7 cellular contexts compared by ENCODE assay signal in genomic region chr20:35561268-35561667, GRCh38. TPM values are rescaled to one million over a fixed set of nuclear protein-coding genes. Genes with fewer than 3 reads are reported as not detected.
DNase-seq lines count a peak whose midpoint lies in the region; ATAC-seq, FAIRE-seq and TF ChIP-seq lines count a peak whose summit lies in the region.

No MANE protein-coding gene starts in this region.

- no peak overlapping the region for H2AFZ ChIP-seq in DND-41 (ENCODE audit: low read depth, low read length)
- H2AFZ ChIP-seq in trophoblast cell (ENCODE audit: insufficient read depth, low read length, poor library complexity) = no peak overlapping the region

- H4K8ac ChIP-seq in trophoblast cell (ENCODE audit: low read depth, low read length) = no peak overlapping the region

- TF ChIP-seq CTCF in DND-41 (IDR thresholded peaks at IDR 0.05; ENCODE audit: borderline replicate concordance, extremely low read depth, low read length, poor library complexity, severe bottlenecking) (peak; percentile 56), fibroblast of pulmonary artery (IDR thresholded peaks at IDR 0.05; ENCODE audit: low read length, missing control alignments) (peak; percentile 23), sigmoid colon (IDR thresholded peaks at IDR 0.05) (no peak)

- H3K14ac ChIP-seq in trophoblast cell (ENCODE audit: low read length) = no peak overlapping the region

- H4K12ac ChIP-seq in trophoblast cell (ENCODE audit: low read depth, low read length) = no peak overlapping the region

- no peak for TF ChIP-seq POLR2A in sigmoid colon (IDR thresholded peaks at IDR 0.05)

- H4K20me1 ChIP-seq in DND-41 (ENCODE audit: insufficient read depth, low read length) = no peaks in the 10 kb centered on the region

- FAIRE-seq in HTR-8/SVneo (lab: Jason Lieb, UNC) (peak; percentile 89), RCC 7860 (lab: Jason Lieb, UNC) (no peak)

- no peak for TF ChIP-seq EP300 in sigmoid colon (IDR thresholded peaks at IDR 0.05)

- DNase-seq in DND-41 (peak; percentile 32), HTR-8/SVneo (ENCODE audit: insufficient read length, low spot score) (peak; percentile 71), RCC 7860 (ENCODE audit: low spot score) (peak; percentile 44), fibroblast of pulmonary artery (ENCODE audit: low read depth) (peak; percentile 39), trophoblast cell (peak; percentile 32 to 36), ureter (ENCODE audit: low spot score) (no peak), sigmoid colon (no peak)

- H3K79me2 ChIP-seq in DND-41 (ENCODE audit: insufficient read depth, low read length) (no peaks in the 10 kb centered on the region), trophoblast cell (ENCODE audit: control insufficient read depth, insufficient read depth, low read length, poor library complexity) (no peaks in the 10 kb centered on the region)

- H3K27me3 ChIP-seq in DND-41 (ENCODE audit: insufficient read depth, low read length, poor library complexity) = no peaks in the 10 kb centered on the region
- H3K27me3 ChIP-seq in trophoblast cell (ENCODE audit: insufficient read depth, low read length) = no peaks in the 10 kb centered on the region
- no peaks in the 10 kb centered on the region for H3K27me3 ChIP-seq in sigmoid colon

- H3K36me3 ChIP-seq in DND-41 (ENCODE audit: insufficient read depth, low read length) (peaks cover 20% of the 10 kb centered on the region), trophoblast cell (ENCODE audit: control insufficient read depth in 1 of 2, insufficient read depth in 2 of 2, low read length in 2 of 2) (peaks cover 29 to 30% of the 10 kb centered on the region in 2 experiments), sigmoid colon (peaks cover 0 to 27% (median 13%) of the 10 kb centered on the region in 4 donors)

- H3K4me2 ChIP-seq in DND-41 (ENCODE audit: insufficient read depth, low read length) (no peak overlapping the region), trophoblast cell (ENCODE audit: low read length) (no peak overlapping the region)

- intact Hi-C loops in sigmoid colon (cut with DNase I) = no loop called here

- no peaks in the 10 kb centered on the region for H3K79me1 ChIP-seq in trophoblast cell (ENCODE audit: low read length)

- no peak overlapping the region for H2AK5ac ChIP-seq in trophoblast cell (ENCODE audit: low read length)

- no peak overlapping the region for H3K4ac ChIP-seq in trophoblast cell (ENCODE audit: low read depth, low read length)

- no peak overlapping the region for H3K9ac ChIP-seq in DND-41 (ENCODE audit: low read depth, low read length)
- no peak overlapping the region for H3K9ac ChIP-seq in trophoblast cell (ENCODE audit: low read length)

- H3K4me1 ChIP-seq in DND-41 (ENCODE audit: insufficient read depth, low read length) = no peaks in the 10 kb centered on the region
- H3K4me1 ChIP-seq in trophoblast cell (ENCODE audit: control insufficient read depth in 1 of 2, insufficient read depth in 2 of 2, low read length in 2 of 2) = peaks cover 17 to 20% of the 10 kb centered on the region in 2 experiments
- peaks cover 0 to 4% (median 0%) of the 10 kb centered on the region in 4 donors for H3K4me1 ChIP-seq in sigmoid colon

- no peak overlapping the region for H3K27ac ChIP-seq in DND-41 (ENCODE audit: low read length)
- no peak overlapping the region for H3K27ac ChIP-seq in trophoblast cell (ENCODE audit: low read depth, low read length)
- H3K27ac ChIP-seq in sigmoid colon = no peak overlapping the region

- H4K91ac ChIP-seq in trophoblast cell (ENCODE audit: low read depth, low read length) = no peak overlapping the region

- H2BK5ac ChIP-seq in trophoblast cell (ENCODE audit: low read depth, low read length, poor library complexity) = no peak overlapping the region

- no peak overlapping the region for H2BK12ac ChIP-seq in trophoblast cell (ENCODE audit: low read length)

- no peak overlapping the region for H3K18ac ChIP-seq in trophoblast cell (ENCODE audit: low read length)

- no peak overlapping the region for H2BK120ac ChIP-seq in trophoblast cell (ENCODE audit: insufficient read depth, low read length, poor library complexity)

- peak; percentile 54; the same call in 1 of the 3 replicates for ATAC-seq in DND-41 (ENCODE audit: insufficient read depth, low read depth)

- WGBS in trophoblast cell (ENCODE audit: extremely low coverage, insufficient coverage, insufficient read length) = no CpG with 5 or more reads among the region's 7 CpGs
- 14 to 36% methylated on average over 7 of the region's 7 CpGs for WGBS in sigmoid colon, 2 donors

- H3K9me3 ChIP-seq in DND-41 (ENCODE audit: insufficient read depth, low read length, severe bottlenecking) (no peaks in the 10 kb centered on the region), trophoblast cell (ENCODE audit: insufficient read depth, low read depth, low read length) (peaks cover 3% of the 10 kb centered on the region), sigmoid colon (no peaks in the 10 kb centered on the region)

- no peak overlapping the region for H3K4me3 ChIP-seq in DND-41 (ENCODE audit: low read depth in 1 of 2, low read length in 2 of 2)
- no peak overlapping the region for H3K4me3 ChIP-seq in fibroblast of pulmonary artery (replicated peaks; ENCODE audit: low read depth, low read length)
- H3K4me3 ChIP-seq in trophoblast cell (ENCODE audit: low read depth, low read length) = no peak overlapping the region
- no peak overlapping the region for H3K4me3 ChIP-seq in sigmoid colon

- no peak overlapping the region for H3K23ac ChIP-seq in trophoblast cell (ENCODE audit: low read length)

RNA-seq across cellular contexts. Expression of gene ERGIC3, which starts 19.4 kb away (rescaled TPM):
- 162 and 167 TPM in 2 replicates for polyA plus RNA-seq in trophoblast cell (2013)
- total RNA-seq in ureter (265 TPM), sigmoid colon (100 to 1,000 TPM; 141 to 230 (median 195) TPM)
- 100 to 1,000 TPM; 113 to 200 (median 184) TPM for polyA plus RNA-seq in sigmoid colon

RNA-seq across cellular contexts. Expression of gene C20orf173, which starts 31.8 kb away (rescaled TPM):
- not detected in 2 replicates for polyA plus RNA-seq in trophoblast cell (2013)
- total RNA-seq in ureter = not detected
- total RNA-seq in sigmoid colon = not detected
- polyA plus RNA-seq in sigmoid colon = not detected

RNA-seq across cellular contexts. Expression of gene SPAG4, which starts 54.4 kb away (rescaled TPM):
- polyA plus RNA-seq in trophoblast cell (2013) = 2.7 and 3.1 TPM in 2 replicates
- total RNA-seq in ureter = 18.4 TPM
- total RNA-seq in sigmoid colon = 10 to 100 TPM in 1 of 4 donors, 1 to 10 TPM in 3; 3.3 to 10.5 (median 4.6) TPM
- 1 to 10 TPM in 2 of 3 donors, not detected in 1; 4.1 to 4.2 TPM for polyA plus RNA-seq in sigmoid colon

Comparison
In these comparisons a context has a peak if more than half of its experiments do, and no peak if none do; other contexts are left out.
1. DNase-seq: peak in DND-41 (single experiment), HTR-8/SVneo (single experiment), RCC 7860 (single experiment), fibroblast of pulmonary artery (single experiment) and trophoblast cell (2 of 2); none in ureter (single experiment) and sigmoid colon (single experiment).
2. CTCF ChIP-seq: peak in DND-41 (single experiment) and fibroblast of pulmonary artery (single experiment); none in sigmoid colon (0 of 4).